3 cellular contexts compared by ENCODE assay signal in the genomic region with DNA sequence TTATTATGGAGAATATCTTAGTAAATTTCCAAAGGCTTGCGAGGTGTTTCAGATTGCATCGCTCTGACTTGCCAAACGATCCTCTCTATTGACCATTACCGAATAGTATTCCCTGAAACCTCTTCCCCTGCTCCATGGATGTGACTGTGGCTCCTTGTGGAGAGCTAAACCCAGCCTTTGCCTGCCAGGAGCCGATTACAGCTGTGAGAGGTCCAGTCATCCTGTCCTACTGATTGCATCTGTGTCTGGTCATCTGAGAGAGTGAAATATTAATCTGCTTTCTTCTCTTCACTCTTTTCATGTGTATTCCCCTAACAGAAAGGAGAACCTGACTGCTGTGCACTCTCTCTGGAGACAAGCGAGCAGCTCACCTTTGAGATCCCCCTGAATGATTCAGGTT.
TF ChIP-seq lines count a peak whose summit lies in the region.

No MANE protein-coding gene starts in this region.

TF ChIP-seq in SK-N-SH, 30 proteins besides CTCF, POLR2A, EP300 and RAD21:
- TF ChIP-seq, protein P1, sequence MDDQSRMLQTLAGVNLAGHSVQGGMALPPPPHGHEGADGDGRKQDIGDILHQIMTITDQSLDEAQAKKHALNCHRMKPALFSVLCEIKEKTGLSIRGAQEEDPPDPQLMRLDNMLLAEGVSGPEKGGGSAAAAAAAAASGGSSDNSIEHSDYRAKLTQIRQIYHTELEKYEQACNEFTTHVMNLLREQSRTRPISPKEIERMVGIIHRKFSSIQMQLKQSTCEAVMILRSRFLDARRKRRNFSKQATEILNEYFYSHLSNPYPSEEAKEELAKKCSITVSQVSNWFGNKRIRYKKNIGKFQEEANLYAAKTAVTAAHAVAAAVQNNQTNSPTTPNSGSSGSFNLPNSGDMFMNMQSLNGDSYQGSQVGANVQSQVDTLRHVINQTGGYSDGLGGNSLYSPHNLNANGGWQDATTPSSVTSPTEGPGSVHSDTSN (IDR thresholded peaks at IDR 0.05), result no peak
- TF ChIP-seq GATA2 (CRISPR knock-in tag; IDR thresholded peaks at IDR 0.05), result peak; percentile 41
- no peak for TF ChIP-seq CHD2 (IDR thresholded peaks at IDR 0.05; ENCODE audit: low read length, partially characterized antibody)

TF ChIP-seq in SK-N-SH treated with all-trans-retinoic acid at 6 μM for 48 hours, 23 proteins besides CTCF, POLR2A, EP300 and RAD21:
- no peak for TF ChIP-seq ZFP30 (CRISPR knock-in tag; IDR thresholded peaks at IDR 0.05)
- TF ChIP-seq, protein P2, sequence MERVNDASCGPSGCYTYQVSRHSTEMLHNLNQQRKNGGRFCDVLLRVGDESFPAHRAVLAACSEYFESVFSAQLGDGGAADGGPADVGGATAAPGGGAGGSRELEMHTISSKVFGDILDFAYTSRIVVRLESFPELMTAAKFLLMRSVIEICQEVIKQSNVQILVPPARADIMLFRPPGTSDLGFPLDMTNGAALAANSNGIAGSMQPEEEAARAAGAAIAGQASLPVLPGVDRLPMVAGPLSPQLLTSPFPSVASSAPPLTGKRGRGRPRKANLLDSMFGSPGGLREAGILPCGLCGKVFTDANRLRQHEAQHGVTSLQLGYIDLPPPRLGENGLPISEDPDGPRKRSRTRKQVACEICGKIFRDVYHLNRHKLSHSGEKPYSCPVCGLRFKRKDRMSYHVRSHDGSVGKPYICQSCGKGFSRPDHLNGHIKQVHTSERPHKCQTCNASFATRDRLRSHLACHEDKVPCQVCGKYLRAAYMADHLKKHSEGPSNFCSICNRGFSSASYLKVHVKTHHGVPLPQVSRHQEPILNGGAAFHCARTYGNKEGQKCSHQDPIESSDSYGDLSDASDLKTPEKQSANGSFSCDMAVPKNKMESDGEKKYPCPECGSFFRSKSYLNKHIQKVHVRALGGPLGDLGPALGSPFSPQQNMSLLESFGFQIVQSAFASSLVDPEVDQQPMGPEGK (CRISPR knock-in tag; IDR thresholded peaks at IDR 0.05; ENCODE audit: borderline replicate concordance), result no peak
- TF ChIP-seq, protein P3, sequence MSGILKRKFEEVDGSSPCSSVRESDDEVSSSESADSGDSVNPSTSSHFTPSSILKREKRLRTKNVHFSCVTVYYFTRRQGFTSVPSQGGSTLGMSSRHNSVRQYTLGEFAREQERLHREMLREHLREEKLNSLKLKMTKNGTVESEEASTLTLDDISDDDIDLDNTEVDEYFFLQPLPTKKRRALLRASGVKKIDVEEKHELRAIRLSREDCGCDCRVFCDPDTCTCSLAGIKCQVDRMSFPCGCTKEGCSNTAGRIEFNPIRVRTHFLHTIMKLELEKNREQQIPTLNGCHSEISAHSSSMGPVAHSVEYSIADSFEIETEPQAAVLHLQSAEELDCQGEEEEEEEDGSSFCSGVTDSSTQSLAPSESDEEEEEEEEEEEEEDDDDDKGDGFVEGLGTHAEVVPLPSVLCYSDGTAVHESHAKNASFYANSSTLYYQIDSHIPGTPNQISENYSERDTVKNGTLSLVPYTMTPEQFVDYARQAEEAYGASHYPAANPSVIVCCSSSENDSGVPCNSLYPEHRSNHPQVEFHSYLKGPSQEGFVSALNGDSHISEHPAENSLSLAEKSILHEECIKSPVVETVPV (CRISPR knock-in tag; IDR thresholded peaks at IDR 0.05), result no peak
- no peak for TF ChIP-seq SNAI2 (CRISPR knock-in tag; IDR thresholded peaks at IDR 0.05)
- no peak for TF ChIP-seq TCF4 (CRISPR knock-in tag; IDR thresholded peaks at IDR 0.05; ENCODE audit: borderline replicate concordance)
- no peak for TF ChIP-seq RARB (CRISPR knock-in tag; IDR thresholded peaks at IDR 0.05)
- no peak for TF ChIP-seq PPARA (CRISPR knock-in tag; IDR thresholded peaks at IDR 0.05; ENCODE audit: borderline replicate concordance)
- no peak for TF ChIP-seq CSDC2 (CRISPR knock-in tag; IDR thresholded peaks at IDR 0.05)
- TF ChIP-seq, protein P4, sequence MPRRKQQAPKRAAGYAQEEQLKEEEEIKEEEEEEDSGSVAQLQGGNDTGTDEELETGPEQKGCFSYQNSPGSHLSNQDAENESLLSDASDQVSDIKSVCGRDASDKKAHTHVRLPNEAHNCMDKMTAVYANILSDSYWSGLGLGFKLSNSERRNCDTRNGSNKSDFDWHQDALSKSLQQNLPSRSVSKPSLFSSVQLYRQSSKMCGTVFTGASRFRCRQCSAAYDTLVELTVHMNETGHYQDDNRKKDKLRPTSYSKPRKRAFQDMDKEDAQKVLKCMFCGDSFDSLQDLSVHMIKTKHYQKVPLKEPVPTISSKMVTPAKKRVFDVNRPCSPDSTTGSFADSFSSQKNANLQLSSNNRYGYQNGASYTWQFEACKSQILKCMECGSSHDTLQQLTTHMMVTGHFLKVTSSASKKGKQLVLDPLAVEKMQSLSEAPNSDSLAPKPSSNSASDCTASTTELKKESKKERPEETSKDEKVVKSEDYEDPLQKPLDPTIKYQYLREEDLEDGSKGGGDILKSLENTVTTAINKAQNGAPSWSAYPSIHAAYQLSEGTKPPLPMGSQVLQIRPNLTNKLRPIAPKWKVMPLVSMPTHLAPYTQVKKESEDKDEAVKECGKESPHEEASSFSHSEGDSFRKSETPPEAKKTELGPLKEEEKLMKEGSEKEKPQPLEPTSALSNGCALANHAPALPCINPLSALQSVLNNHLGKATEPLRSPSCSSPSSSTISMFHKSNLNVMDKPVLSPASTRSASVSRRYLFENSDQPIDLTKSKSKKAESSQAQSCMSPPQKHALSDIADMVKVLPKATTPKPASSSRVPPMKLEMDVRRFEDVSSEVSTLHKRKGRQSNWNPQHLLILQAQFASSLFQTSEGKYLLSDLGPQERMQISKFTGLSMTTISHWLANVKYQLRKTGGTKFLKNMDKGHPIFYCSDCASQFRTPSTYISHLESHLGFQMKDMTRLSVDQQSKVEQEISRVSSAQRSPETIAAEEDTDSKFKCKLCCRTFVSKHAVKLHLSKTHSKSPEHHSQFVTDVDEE (CRISPR knock-in tag; IDR thresholded peaks at IDR 0.05), result no peak
- no peak for TF ChIP-seq ZNF8 (CRISPR knock-in tag; IDR thresholded peaks at IDR 0.05)
- TF ChIP-seq ESRRG (CRISPR knock-in tag; IDR thresholded peaks at IDR 0.05), result no peak
- TF ChIP-seq BACH2 (CRISPR knock-in tag; IDR thresholded peaks at IDR 0.05; ENCODE audit: borderline replicate concordance), result no peak
- TF ChIP-seq TOX (CRISPR knock-in tag; IDR thresholded peaks at IDR 0.05; ENCODE audit: borderline replicate concordance), result no peak
- TF ChIP-seq, protein P5, sequence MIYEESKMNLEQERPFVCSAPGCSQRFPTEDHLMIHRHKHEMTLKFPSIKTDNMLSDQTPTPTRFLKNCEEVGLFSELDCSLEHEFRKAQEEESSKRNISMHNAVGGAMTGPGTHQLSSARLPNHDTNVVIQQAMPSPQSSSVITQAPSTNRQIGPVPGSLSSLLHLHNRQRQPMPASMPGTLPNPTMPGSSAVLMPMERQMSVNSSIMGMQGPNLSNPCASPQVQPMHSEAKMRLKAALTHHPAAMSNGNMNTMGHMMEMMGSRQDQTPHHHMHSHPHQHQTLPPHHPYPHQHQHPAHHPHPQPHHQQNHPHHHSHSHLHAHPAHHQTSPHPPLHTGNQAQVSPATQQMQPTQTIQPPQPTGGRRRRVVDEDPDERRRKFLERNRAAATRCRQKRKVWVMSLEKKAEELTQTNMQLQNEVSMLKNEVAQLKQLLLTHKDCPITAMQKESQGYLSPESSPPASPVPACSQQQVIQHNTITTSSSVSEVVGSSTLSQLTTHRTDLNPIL (CRISPR knock-in tag; IDR thresholded peaks at IDR 0.05; ENCODE audit: low read depth), result no peak
- no peak for TF ChIP-seq GLIS3 (CRISPR knock-in tag; IDR thresholded peaks at IDR 0.05)
- no peak for TF ChIP-seq ZC3H10 (CRISPR knock-in tag; IDR thresholded peaks at IDR 0.05)
- TF ChIP-seq ZFP3 (CRISPR knock-in tag; IDR thresholded peaks at IDR 0.05), result no peak
- TF ChIP-seq ZNF70 (CRISPR knock-in tag; IDR thresholded peaks at IDR 0.05), result no peak

TF ChIP-seq in K562, 482 proteins besides CTCF, POLR2A, EP300 and RAD21:
- TF ChIP-seq MEF2D (tag; conservative IDR thresholded peaks at IDR 0.05; ENCODE audit: low read depth) (no peak), TAL1 (IDR thresholded peaks at IDR 0.05) (peak; percentile 40; the same call in 1 of the 2 replicates), SPI1 (IDR thresholded peaks at IDR 0.05; ENCODE audit: borderline replicate concordance, low read depth, low read length) (no peak), HNRNPH1 (optimal IDR thresholded peaks at IDR 0.05; ENCODE audit: low read depth, low read length) (no peak), C11orf30 (IDR thresholded peaks at IDR 0.05; ENCODE audit: low read depth) (no peak), DPF2 (IDR thresholded peaks at IDR 0.05) (0 out of 2 replicates have a peak, but pooled peaks have one; percentile 23), TEAD4 (IDR thresholded peaks at IDR 0.05; ENCODE audit: low read length) (peak; percentile 29; the same call in 1 of the 2 replicates), TEAD4 (CRISPR knock-in tag; IDR thresholded peaks at IDR 0.05; ENCODE audit: borderline replicate concordance) (no peak), TEAD1 (CRISPR knock-in tag; IDR thresholded peaks at IDR 0.05) (no peak), XRCC4 (IDR thresholded peaks at IDR 0.05; ENCODE audit: extremely low read depth, insufficient read depth, insufficient read length) (no peak), FOSL1 (tag; conservative IDR thresholded peaks at IDR 0.05) (peak; percentile 45; the same call in 1 of the 2 replicates), CBFA2T3 (IDR thresholded peaks at IDR 0.05) (peak; percentile 44), NFE2 (IDR thresholded peaks at IDR 0.05; ENCODE audit: low read depth) (0 out of 2 replicates have a peak, but pooled peaks have one; percentile 30), ARID1B (IDR thresholded peaks at IDR 0.05) (peak; percentile 59), SUPT5H (IDR thresholded peaks at IDR 0.05) (no peak), JUND (IDR thresholded peaks at IDR 0.05; ENCODE audit: borderline replicate concordance, low read depth, low read length) (0 out of 2 replicates have a peak, but pooled peaks have one; percentile 31), JUND (tag; IDR thresholded peaks at IDR 0.05; ENCODE audit: borderline replicate concordance, low read depth, low read length) (no peak), ZNF146 (CRISPR knock-in tag; IDR thresholded peaks at IDR 0.05; ENCODE audit: unreplicated experiment) (no peak), HLTF (IDR thresholded peaks at IDR 0.05) (no peak), RUNX1 (IDR thresholded peaks at IDR 0.05; ENCODE audit: low read depth) (no peak)
- TF ChIP-seq, protein P6, sequence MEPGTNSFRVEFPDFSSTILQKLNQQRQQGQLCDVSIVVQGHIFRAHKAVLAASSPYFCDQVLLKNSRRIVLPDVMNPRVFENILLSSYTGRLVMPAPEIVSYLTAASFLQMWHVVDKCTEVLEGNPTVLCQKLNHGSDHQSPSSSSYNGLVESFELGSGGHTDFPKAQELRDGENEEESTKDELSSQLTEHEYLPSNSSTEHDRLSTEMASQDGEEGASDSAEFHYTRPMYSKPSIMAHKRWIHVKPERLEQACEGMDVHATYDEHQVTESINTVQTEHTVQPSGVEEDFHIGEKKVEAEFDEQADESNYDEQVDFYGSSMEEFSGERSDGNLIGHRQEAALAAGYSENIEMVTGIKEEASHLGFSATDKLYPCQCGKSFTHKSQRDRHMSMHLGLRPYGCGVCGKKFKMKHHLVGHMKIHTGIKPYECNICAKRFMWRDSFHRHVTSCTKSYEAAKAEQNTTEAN (CRISPR knock-in tag; IDR thresholded peaks at IDR 0.05), result no peak
- TF ChIP-seq, protein P7, sequence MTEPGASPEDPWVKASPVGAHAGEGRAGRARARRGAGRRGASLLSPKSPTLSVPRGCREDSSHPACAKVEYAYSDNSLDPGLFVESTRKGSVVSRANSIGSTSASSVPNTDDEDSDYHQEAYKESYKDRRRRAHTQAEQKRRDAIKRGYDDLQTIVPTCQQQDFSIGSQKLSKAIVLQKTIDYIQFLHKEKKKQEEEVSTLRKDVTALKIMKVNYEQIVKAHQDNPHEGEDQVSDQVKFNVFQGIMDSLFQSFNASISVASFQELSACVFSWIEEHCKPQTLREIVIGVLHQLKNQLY (CRISPR knock-in tag; conservative IDR thresholded peaks at IDR 0.05), result no peak
- TF ChIP-seq, protein P8, sequence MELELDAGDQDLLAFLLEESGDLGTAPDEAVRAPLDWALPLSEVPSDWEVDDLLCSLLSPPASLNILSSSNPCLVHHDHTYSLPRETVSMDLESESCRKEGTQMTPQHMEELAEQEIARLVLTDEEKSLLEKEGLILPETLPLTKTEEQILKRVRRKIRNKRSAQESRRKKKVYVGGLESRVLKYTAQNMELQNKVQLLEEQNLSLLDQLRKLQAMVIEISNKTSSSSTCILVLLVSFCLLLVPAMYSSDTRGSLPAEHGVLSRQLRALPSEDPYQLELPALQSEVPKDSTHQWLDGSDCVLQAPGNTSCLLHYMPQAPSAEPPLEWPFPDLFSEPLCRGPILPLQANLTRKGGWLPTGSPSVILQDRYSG (tag; conservative IDR thresholded peaks at IDR 0.05; ENCODE audit: low read depth), result no peak
TF ChIP-seq in K562: peak in this region for 8.
